ENCODE assay signal across 1 cellular context in genomic region chr17:41792835-41793748, GRCh38.
A peak's percentile ranks its signal among the peaks of the same experiment; 100 is the strongest.
TF ChIP-seq lines count a peak whose summit lies in the region.

No MANE protein-coding gene starts in this region.

TF ChIP-seq in HepG2, 621 proteins besides CTCF, POLR2A, EP300 and RAD21 (continued from another document and continues in another):
- TF ChIP-seq PREB (CRISPR knock-in tag; IDR thresholded peaks at IDR 0.05) = no peak
- TF ChIP-seq SIN3A (IDR thresholded peaks at IDR 0.05; ENCODE audit: borderline replicate concordance, low read depth, low read length) = peak; percentile 60; the same call in 1 of the 2 replicates
- no peak for TF ChIP-seq SRY (CRISPR knock-in tag; IDR thresholded peaks at IDR 0.05)
- TF ChIP-seq ZNF10 (CRISPR knock-in tag; IDR thresholded peaks at IDR 0.05; ENCODE audit: borderline replicate concordance, low read depth) = no peak
- TF ChIP-seq CHCHD3 (CRISPR knock-in tag; IDR thresholded peaks at IDR 0.05) = no peak
- no peak for TF ChIP-seq HNF4G (IDR thresholded peaks at IDR 0.05; ENCODE audit: borderline replicate concordance, low read depth, low read length)
- no peak; the same call in 1 of the 2 replicates for TF ChIP-seq HNF4G (CRISPR knock-in tag; IDR thresholded peaks at IDR 0.05; ENCODE audit: borderline replicate concordance, low read depth)
- no peak for TF ChIP-seq ZNF552 (CRISPR knock-in tag; IDR thresholded peaks at IDR 0.05; ENCODE audit: borderline replicate concordance)
- TF ChIP-seq ZNF432 (CRISPR knock-in tag; IDR thresholded peaks at IDR 0.05; ENCODE audit: borderline replicate concordance) = no peak
- no peak for TF ChIP-seq ZNF296 (CRISPR knock-in tag; conservative IDR thresholded peaks at IDR 0.05)
- TF ChIP-seq ZNF687 (CRISPR knock-in tag; IDR thresholded peaks at IDR 0.05) = peak; percentile 81
- no peak for TF ChIP-seq HCFC1 (IDR thresholded peaks at IDR 0.05; ENCODE audit: low read depth, low read length)
- TF ChIP-seq PHF8 (CRISPR knock-in tag; IDR thresholded peaks at IDR 0.05) = peak; percentile 19; the same call in 1 of the 2 replicates
- TF ChIP-seq XRCC5 (optimal IDR thresholded peaks at IDR 0.05; ENCODE audit: low read length) = peak; percentile 14
- peak; percentile 54; the same call in 1 of the 2 replicates for TF ChIP-seq ZNF512B (CRISPR knock-in tag; IDR thresholded peaks at IDR 0.05; ENCODE audit: borderline replicate concordance)
- TF ChIP-seq KLF16 (CRISPR knock-in tag; IDR thresholded peaks at IDR 0.05) = peak in 1 of 2 experiments; percentile 12; a peak in 1 of 4 replicates
- TF ChIP-seq AHR (CRISPR knock-in tag; IDR thresholded peaks at IDR 0.05) = no peak
- peak; percentile 64; the same call in 1 of the 2 replicates for TF ChIP-seq GABPB1 (CRISPR knock-in tag; IDR thresholded peaks at IDR 0.05)
- TF ChIP-seq SMC3 (IDR thresholded peaks at IDR 0.05; ENCODE audit: low read length) = no peak
- TF ChIP-seq SP5 (CRISPR knock-in tag; IDR thresholded peaks at IDR 0.05; ENCODE audit: borderline replicate concordance, low read depth) = peak; percentile 71
- TF ChIP-seq YEATS2 (CRISPR knock-in tag; IDR thresholded peaks at IDR 0.05; ENCODE audit: borderline replicate concordance) = peak; percentile 56; the same call in 1 of the 2 replicates
- no peak for TF ChIP-seq ZNF557 (CRISPR knock-in tag; IDR thresholded peaks at IDR 0.05)
- TF ChIP-seq SALL1 (CRISPR knock-in tag; IDR thresholded peaks at IDR 0.05) = peak; percentile 46; the same call in 1 of the 2 replicates
- TF ChIP-seq RBM39 (IDR thresholded peaks at IDR 0.05; ENCODE audit: low read depth, low read length, poor library complexity, severe bottlenecking) = no peak
- peak; percentile 26; the same call in 1 of the 2 replicates for TF ChIP-seq THRA (CRISPR knock-in tag; IDR thresholded peaks at IDR 0.05; ENCODE audit: borderline replicate concordance)
- no peak for TF ChIP-seq NPAS2 (CRISPR knock-in tag; IDR thresholded peaks at IDR 0.05; ENCODE audit: borderline replicate concordance)
- TF ChIP-seq PPARG (CRISPR knock-in tag; conservative IDR thresholded peaks at IDR 0.05) = no peak
- TF ChIP-seq SPEN (CRISPR knock-in tag; IDR thresholded peaks at IDR 0.05; ENCODE audit: low read depth) = peak; percentile 32; the same call in 1 of the 2 replicates
- TF ChIP-seq ETV6 (CRISPR knock-in tag; conservative IDR thresholded peaks at IDR 0.05) = no peak
- peak; percentile 24 to 33; a peak in 1 of 4 replicates for TF ChIP-seq HMGXB4 (CRISPR knock-in tag; IDR thresholded peaks at IDR 0.05; ENCODE audit: borderline replicate concordance in 1 of 2, low read depth in 1 of 2)
- TF ChIP-seq ZBED4 (CRISPR knock-in tag; IDR thresholded peaks at IDR 0.05; ENCODE audit: borderline replicate concordance) = peak; percentile 9; the same call in 1 of the 2 replicates
- no peak for TF ChIP-seq POLR2AphosphoS2 (IDR thresholded peaks at IDR 0.05; ENCODE audit: low read depth, low read length)
- TF ChIP-seq TMF1 (CRISPR knock-in tag; IDR thresholded peaks at IDR 0.05; ENCODE audit: low read depth) = no peak
- TF ChIP-seq ZFP41 (CRISPR knock-in tag; IDR thresholded peaks at IDR 0.05; ENCODE audit: borderline replicate concordance) = 0 out of 2 replicates have a peak, but pooled peaks have one; percentile 70
- peak; percentile 46; the same call in 1 of the 2 replicates for TF ChIP-seq ELF3 (CRISPR knock-in tag; IDR thresholded peaks at IDR 0.05)
- no peak for TF ChIP-seq ZNF567 (CRISPR knock-in tag; IDR thresholded peaks at IDR 0.05; ENCODE audit: borderline replicate concordance)
- TF ChIP-seq REPIN1 (CRISPR knock-in tag; IDR thresholded peaks at IDR 0.05; ENCODE audit: borderline replicate concordance, low read depth) = no peak
- peak; percentile 44; the same call in 1 of the 2 replicates for TF ChIP-seq THAP7 (CRISPR knock-in tag; IDR thresholded peaks at IDR 0.05)
- peak; percentile 37; the same call in 1 of the 2 replicates for TF ChIP-seq TBX2 (CRISPR knock-in tag; IDR thresholded peaks at IDR 0.05; ENCODE audit: borderline replicate concordance)
- 0 out of 2 replicates have a peak, but pooled peaks have one; percentile 15 for TF ChIP-seq GMEB1 (CRISPR knock-in tag; IDR thresholded peaks at IDR 0.05; ENCODE audit: borderline replicate concordance)
- TF ChIP-seq ZNF18 (CRISPR knock-in tag; IDR thresholded peaks at IDR 0.05; ENCODE audit: insufficient replicate concordance) = no peak
- TF ChIP-seq ZNF317 (CRISPR knock-in tag; IDR thresholded peaks at IDR 0.05) = 0 out of 2 replicates have a peak, but pooled peaks have one; percentile 2
